8 cellular contexts compared by ENCODE assay signal in the genomic region with DNA sequence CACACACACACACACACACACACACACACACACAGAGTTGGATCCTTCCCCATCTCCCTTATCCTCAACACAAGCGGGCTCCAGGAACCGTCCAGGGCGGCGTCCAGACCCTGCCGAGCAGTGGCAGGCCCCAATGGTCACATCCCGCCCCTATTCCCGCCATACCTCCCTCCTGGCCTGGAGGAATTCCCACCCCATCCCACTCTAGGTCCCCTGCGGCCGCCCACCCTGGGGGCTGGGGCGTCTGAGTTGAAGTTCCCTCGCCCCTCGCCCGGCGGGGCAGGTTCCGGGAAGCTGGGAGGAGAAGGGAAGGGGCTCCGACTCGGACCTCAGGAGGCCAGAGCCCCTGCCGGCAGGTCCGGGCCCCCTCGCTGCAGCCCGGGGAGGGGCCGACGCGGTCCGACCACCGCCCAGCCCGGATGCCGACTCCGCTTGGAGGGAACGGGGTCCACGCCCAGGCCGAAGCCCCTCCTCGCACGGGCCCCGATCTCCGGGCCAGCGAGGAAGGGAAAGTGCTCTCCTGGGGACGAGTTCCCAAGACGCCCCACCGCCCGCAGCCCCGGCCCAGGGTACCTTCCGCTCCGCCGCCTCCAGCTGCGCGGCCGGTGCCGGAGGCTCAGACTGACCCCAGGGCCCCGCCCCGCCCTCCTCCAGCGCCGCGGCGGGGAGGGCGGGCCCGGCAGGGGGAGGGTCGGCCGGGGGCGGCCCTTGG. TPM values are rescaled to one million over a fixed set of nuclear protein-coding genes. Genes with fewer than 3 reads are reported as not detected.
DNase-seq lines count a peak whose midpoint lies in the region; ATAC-seq, FAIRE-seq and TF ChIP-seq lines count a peak whose summit lies in the region.

Gene RHOC (minus strand): TSS at position 623 of the 712 bp plus-strand sequence. CDS start 3,328 bp downstream, outside the sequence.

- peak within 1 kb of the TSS; percentile 99 for H3K4me2 ChIP-seq in HepG2 (ENCODE audit: low read depth, low read length)

- H3K9ac ChIP-seq in HepG2 (ENCODE audit: insufficient read depth, low read depth, low read length), result peak within 1 kb of the TSS; percentile 85

- no TSS peak for BruUV-seq in HepG2 (replicated peaks; lab: Mats Ljungman, UMichigan)

- H3K79me2 ChIP-seq in HepG2 (ENCODE audit: insufficient read depth, low read length), result peaks cover 22% of the 10 kb centered on the region

- POLR2A ChIA-PET in HepG2 (lab: Yijun Ruan, JAX), result interaction anchor here (0.7 to 3.0 kb wide), 5 partner anchors 9 to 45 kb away, joined by 3 to 40 read pairs (median 3); partner anchors contain the start of gene MOV10

- WGBS in HepG2 (ENCODE audit: low lambda C conversion rate), result 2% methylated on average over 10 of the region's 60 CpGs
- WGBS in stomach, 5 donors, result 0 to 3% (median 2%) methylated on average over 27 to 59 of the region's 60 CpGs

- H3K36me3 ChIP-seq in HepG2 (replicated peaks in 1 of 2; ENCODE audit: control insufficient read depth in 1 of 2, insufficient read depth in 2 of 2, low read length in 2 of 2), result peaks cover 0 to 16% of the 10 kb centered on the region in 2 experiments; a peak in 4 of 5 replicates
- peaks cover 8 to 23% (median 17%) of the 10 kb centered on the region in 4 donors for H3K36me3 ChIP-seq in stomach

- no peaks in the 10 kb centered on the region for H3K9me3 ChIP-seq in HepG2 (ENCODE audit: low read length)
- no peaks in the 10 kb centered on the region for H3K9me3 ChIP-seq in stomach

- H4K20me1 ChIP-seq in HepG2 (ENCODE audit: insufficient read depth, low read length), result no peaks in the 10 kb centered on the region

- CTCF ChIA-PET in HepG2 (lab: Yijun Ruan, JAX; ENCODE audit: low intra/inter-chr PET ratio, low total read pairs), result interaction anchor here (1.7 to 2.6 kb wide), 2 partner anchors 32 to 316 kb away, joined by 6 to 17 read pairs; partner anchors contain the start of gene MOV10

- TF ChIP-seq CTCF in HepG2 (CRISPR knock-in tag; IDR thresholded peaks at IDR 0.05) (no peak), stomach (IDR thresholded peaks at IDR 0.05) (no peak)

- H3K27ac ChIP-seq in HepG2 (ENCODE audit: extremely low read length, insufficient read depth, low read length), result peak within 1 kb of the TSS; percentile 78
- peak within 1 kb of the TSS; percentile 91 to 98 (median 96) for H3K27ac ChIP-seq in stomach

- H3K4me3 ChIP-seq in HepG2 (replicated peaks in 1 of 3; ENCODE audit: insufficient read depth in 1 of 3, low read depth in 2 of 3, low read length in 3 of 3) (peak within 1 kb of the TSS; percentile 96 to 99 (median 98)), stomach (peak within 1 kb of the TSS; percentile 72 to 95 (median 87))

- DNase-seq in DMS79 treated with DMSO at 0.1 percent for 48 hours (lab: John Stamatoyannopoulos, UW) (peak; percentile 57), DMS79 (lab: John Stamatoyannopoulos, UW) (no peak), SW480 (ENCODE audit: low spot score) (peak; percentile 39), dermis blood vessel endothelial cell (peak; percentile 81), HepG2 (ENCODE audit: low spot score) (no peak), stomach (peak; percentile 75)

- peak in 1 of 2 experiments; percentile 32; a peak in 1 of 4 replicates for TF ChIP-seq POLR2A in HepG2 (IDR thresholded peaks at IDR 0.05; ENCODE audit: insufficient read depth in 1 of 2, low read depth in 2 of 2, low read length in 2 of 2)
- TF ChIP-seq POLR2A in stomach (IDR thresholded peaks at IDR 0.05), result no peak

- intact Hi-C loops in HepG2 (cut with micrococcal nuclease; ENCODE audit: unreplicated experiment) (loop anchor here (1.0 to 2.0 kb wide), 2 partner anchors 87 to 312 kb away; partner anchors contain the start of genes CAPZA1 and ST7L), stomach (cut with DNase I; ENCODE audit: low total_unique reads) (loop anchor here (10.0 kb wide), 1 partner anchor 322 kb away; no protein-coding TSS in a partner anchor)

- H2AFZ ChIP-seq in HepG2 (ENCODE audit: low read length), result peak within 1 kb of the TSS; percentile 66

- TF ChIP-seq RAD21 in HepG2 (CRISPR knock-in tag; IDR thresholded peaks at IDR 0.05), result no peak

- no peak for FAIRE-seq in HepG2 (lab: Jason Lieb, UNC)

- TF ChIP-seq EP300 in HepG2 (IDR thresholded peaks at IDR 0.05; ENCODE audit: low read depth in 2 of 2, low read length in 2 of 2) (no peak), HepG2 (CRISPR knock-in tag; IDR thresholded peaks at IDR 0.05; ENCODE audit: borderline replicate concordance) (no peak), stomach (IDR thresholded peaks at IDR 0.05) (no peak)

- peak; percentile 50 for ATAC-seq in GM19467 (IDR thresholded peaks at IDR 0.05; ENCODE audit: unreplicated experiment)
- peak; percentile 66 for ATAC-seq in HG03521 (IDR thresholded peaks at IDR 0.05; ENCODE audit: unreplicated experiment)
- peak; percentile 72 for ATAC-seq in HepG2

- H3K4me1 ChIP-seq in HepG2 (ENCODE audit: insufficient read depth, low read length), result peaks cover 46% of the 10 kb centered on the region
- H3K4me1 ChIP-seq in stomach, result peaks cover 43 to 52% (median 51%) of the 10 kb centered on the region in 4 donors

- in situ Hi-C loops in HepG2 (cut with HindIII; ENCODE audit: extremely low pct_ligation_motif_present, low pct_unique_long_range_greater_than_20kb), result loop anchor here (5.0 to 25.0 kb wide), 5 partner anchors 34 to 331 kb away; partner anchors contain the start of genes CAPZA1, MOV10, ST7L and WNT2B

- H3K27me3 ChIP-seq in HepG2 (ENCODE audit: control insufficient read depth in 1 of 2, insufficient read depth in 2 of 2, low read length in 2 of 2) (peaks cover 4 to 38% of the 10 kb centered on the region in 2 experiments; a peak in 4 of 5 replicates), stomach (no peaks in the 10 kb centered on the region)

TF ChIP-seq in HepG2, 621 proteins besides CTCF, POLR2A, EP300 and RAD21 (continues in another document):
- no peak for TF ChIP-seq CREB1 (IDR thresholded peaks at IDR 0.05)
- TF ChIP-seq CREB1 (CRISPR knock-in tag; IDR thresholded peaks at IDR 0.05), result no peak
- TF ChIP-seq, protein P1, sequence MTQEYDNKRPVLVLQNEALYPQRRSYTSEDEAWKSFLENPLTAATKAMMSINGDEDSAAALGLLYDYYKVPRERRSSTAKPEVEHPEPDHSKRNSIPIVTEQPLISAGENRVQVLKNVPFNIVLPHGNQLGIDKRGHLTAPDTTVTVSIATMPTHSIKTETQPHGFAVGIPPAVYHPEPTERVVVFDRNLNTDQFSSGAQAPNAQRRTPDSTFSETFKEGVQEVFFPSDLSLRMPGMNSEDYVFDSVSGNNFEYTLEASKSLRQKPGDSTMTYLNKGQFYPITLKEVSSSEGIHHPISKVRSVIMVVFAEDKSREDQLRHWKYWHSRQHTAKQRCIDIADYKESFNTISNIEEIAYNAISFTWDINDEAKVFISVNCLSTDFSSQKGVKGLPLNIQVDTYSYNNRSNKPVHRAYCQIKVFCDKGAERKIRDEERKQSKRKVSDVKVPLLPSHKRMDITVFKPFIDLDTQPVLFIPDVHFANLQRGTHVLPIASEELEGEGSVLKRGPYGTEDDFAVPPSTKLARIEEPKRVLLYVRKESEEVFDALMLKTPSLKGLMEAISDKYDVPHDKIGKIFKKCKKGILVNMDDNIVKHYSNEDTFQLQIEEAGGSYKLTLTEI (CRISPR knock-in tag; conservative IDR thresholded peaks at IDR 0.05), result no peak
- no peak for TF ChIP-seq PAWR (CRISPR knock-in tag; IDR thresholded peaks at IDR 0.05; ENCODE audit: borderline replicate concordance)
- TF ChIP-seq ZNF816 (CRISPR knock-in tag; IDR thresholded peaks at IDR 0.05; ENCODE audit: borderline replicate concordance), result no peak
- TF ChIP-seq PAX8 (CRISPR knock-in tag; IDR thresholded peaks at IDR 0.05; ENCODE audit: borderline replicate concordance), result no peak
- TF ChIP-seq ARID2 (CRISPR knock-in tag; IDR thresholded peaks at IDR 0.05; ENCODE audit: borderline replicate concordance), result no peak
- no peak for TF ChIP-seq SCMH1 (CRISPR knock-in tag; IDR thresholded peaks at IDR 0.05; ENCODE audit: borderline replicate concordance)
- no peak for TF ChIP-seq NFE2L1 (CRISPR knock-in tag; IDR thresholded peaks at IDR 0.05; ENCODE audit: borderline replicate concordance)

RNA-seq across cellular contexts. Expression of gene RHOC, which starts in this region (rescaled TPM):
- 579 and 920 TPM in 2 replicates for total RNA-seq in dermis blood vessel endothelial cell
- total RNA-seq in HepG2 (2016; rRNA removed; fragmentation: Illumina TruSeq; extraction: Trizol), result 64.3 and 67.4 TPM in 2 replicates
- total RNA-seq in HepG2 (2016; cell fraction: cytosol; rRNA removed; fragmentation: Illumina TruSeq; extraction: Trizol; ENCODE audit: low read depth), result 40.7 and 41.9 TPM in 2 replicates
- 68.8 and 78.0 TPM in 2 replicates for total RNA-seq in HepG2 (2016; cell fraction: insoluble cytoplasmic fraction; rRNA removed; fragmentation: Illumina TruSeq; extraction: Trizol)
- 52.1 and 54.9 TPM in 2 replicates for total RNA-seq in HepG2 (2016; cell fraction: membrane; rRNA removed; fragmentation: Illumina TruSeq; extraction: Trizol)
- 31.5 and 32.7 TPM in 2 replicates for total RNA-seq in HepG2 (2016; cell fraction: nucleus; rRNA removed; fragmentation: Illumina TruSeq; extraction: Trizol)
- 182 and 203 TPM in 2 replicates for polyA plus RNA-seq in HepG2 (2011; rRNA removed)
- polyA plus RNA-seq in HepG2 (2011; cell fraction: cytosol; rRNA removed), result 242 and 267 TPM in 2 replicates
- 113 and 161 TPM in 2 replicates for polyA plus RNA-seq in HepG2 (2011; cell fraction: nucleus; rRNA removed)
- 110 and 146 TPM in 2 replicates for polyA plus RNA-seq in HepG2 (2012)
- 46.2 and 50.8 TPM in 2 replicates for polyA plus RNA-seq in HepG2 (2016; cell fraction: cytosol; fragmentation: Illumina TruSeq; extraction: Trizol; ENCODE audit: low read depth)
- 85.4 and 98.1 TPM in 2 replicates for polyA plus RNA-seq in HepG2 (2016; cell fraction: insoluble cytoplasmic fraction; fragmentation: Illumina TruSeq; extraction: Trizol; ENCODE audit: low read depth)
- 52.0 and 55.8 TPM in 2 replicates for polyA plus RNA-seq in HepG2 (2016; cell fraction: membrane; fragmentation: Illumina TruSeq; extraction: Trizol; ENCODE audit: low read depth)
- polyA plus RNA-seq in HepG2 (2016; cell fraction: nucleus; fragmentation: Illumina TruSeq; extraction: Trizol; ENCODE audit: insufficient read depth, low read depth), result 65.0 and 66.7 TPM in 2 replicates
- 93.1 and 215 TPM in 2 replicates for polyA minus RNA-seq in HepG2 (2011; rRNA and poly(A)+ RNA removed; ENCODE audit: low replicate concordance)
- 55.3 and 74.0 TPM in 2 replicates for polyA minus RNA-seq in HepG2 (2011; cell fraction: cytosol; rRNA and poly(A)+ RNA removed)
- polyA minus RNA-seq in HepG2 (2011; cell fraction: nucleus; rRNA and poly(A)+ RNA removed), result 47.8 and 64.6 TPM in 2 replicates
- 100 to 1,000 TPM in 4 of 5 donors, 10 to 100 TPM in 1; 99.8 to 149 (median 113) TPM for total RNA-seq in stomach
- polyA plus RNA-seq in stomach, result 100 to 1,000 TPM; 159 to 375 (median 244) TPM

Comparison
In these comparisons a context has a peak if more than half of its experiments do, and no peak if none do; other contexts are left out.
1. DNase-seq: peak in DMS79 treated with DMSO at 0.1 percent for 48 hours (single experiment), SW480 (single experiment), dermis blood vessel endothelial cell (single experiment) and stomach (single experiment); none in DMS79 (single experiment) and HepG2 (single experiment).
2. Peak in every context shown above with its lines, with median percentiles within 50 percentile points of each other: ATAC-seq.